34 cellular contexts compared by ENCODE assay signal in genomic region chr1:47187226-47187925, GRCh38. TPM values are rescaled to one million over a fixed set of nuclear protein-coding genes. Genes with fewer than 3 reads are reported as not detected.
DNase-seq lines count a peak whose midpoint lies in the region; TF ChIP-seq lines count a peak whose summit lies in the region.
"Had no signal": no experiment of that assay in that cellular context is flagged by ENCODE, and none has a peak within 500 bp of the region (broad histone marks: within the 10 kb centered on the region; RNA-seq: fewer than 3 reads in every experiment).

No MANE protein-coding gene starts in this region.

- H3K27me3 ChIP-seq in stomach: peaks cover 0 to under 1% (median 0%) of the 10 kb centered on the region in 3 donors
- H3K27me3 ChIP-seq: vagina had no signal

- no peak for TF ChIP-seq CTCF in coronary artery (IDR thresholded peaks at IDR 0.05)
- no peak for TF ChIP-seq CTCF in lower leg skin (IDR thresholded peaks at IDR 0.05)
- no peak for TF ChIP-seq CTCF in stomach (IDR thresholded peaks at IDR 0.05)
- TF ChIP-seq CTCF in glutamatergic neuron (IDR thresholded peaks at IDR 0.05; ENCODE audit: partially characterized antibody, unreplicated experiment): no peak
- TF ChIP-seq CTCF in foreskin fibroblast (IDR thresholded peaks at IDR 0.05; ENCODE audit: low read depth, low read length): no peak

- no peak overlapping the region for H3K4me3 Mint-ChIP-seq in glutamatergic neuron (ENCODE audit: unreplicated experiment)
- H3K4me3 Mint-ChIP-seq: activated naive CD8-positive, alpha-beta T cell treated with anti-CD3 and anti-CD28 coated beads, Interleukin-2, amount 10 ng/mL, durations not matched to agents 7 days and 5 days; H9; neural crest cell; T-helper 17 cell had no signal

- TF ChIP-seq EP300 in stomach (IDR thresholded peaks at IDR 0.05): no peak

- H3K4me1 Mint-ChIP-seq in glutamatergic neuron (ENCODE audit: low read depth, unreplicated experiment): peaks cover 10% of the 10 kb centered on the region
- H3K4me1 Mint-ChIP-seq: activated naive CD8-positive, alpha-beta T cell treated with anti-CD3 and anti-CD28 coated beads, Interleukin-2, amount 10 ng/mL, durations not matched to agents 7 days and 5 days; neural crest cell had no signal

- H3K4me3 ChIP-seq in coronary artery (no peak overlapping the region), lower leg skin (ENCODE audit: low read depth, poor library complexity, severe bottlenecking) (no peak overlapping the region), stomach (peak overlapping the region in 2 of 4 donors; percentile 25 to 47), foreskin fibroblast (ENCODE audit: low read depth in 1 of 2, low read length in 2 of 2) (no peak overlapping the region)
- H3K4me3 ChIP-seq: A549, GM12878, smooth muscle cell, thoracic aorta, vagina had no signal

- H3K27ac ChIP-seq in coronary artery (no peak overlapping the region), stomach (peak overlapping the region in 2 of 5 donors; percentile 12 to 84)
- H3K27ac ChIP-seq: parathyroid adenoma, thoracic aorta, vagina had no signal

- intact Hi-C loops in lower leg skin (cut with DNase I; ENCODE audit: low total_unique reads) (no loop called here), stomach (cut with DNase I; ENCODE audit: low total_unique reads) (loop anchor here (10.0 kb wide), 2 partner anchors 77 to 517 kb away; no protein-coding TSS in a partner anchor)

- peaks cover 19 to 64% (median 29%) of the 10 kb centered on the region in 4 donors for H3K4me1 ChIP-seq in stomach
- H3K4me1 ChIP-seq: parathyroid adenoma had no signal

- no peak for TF ChIP-seq POLR2A in lower leg skin (IDR thresholded peaks at IDR 0.05)
- no peak for TF ChIP-seq POLR2A in stomach (IDR thresholded peaks at IDR 0.05)

- no peaks in the 10 kb centered on the region for H3K36me3 ChIP-seq in stomach
- H3K36me3 ChIP-seq: thoracic aorta, vagina had no signal

- no peak overlapping the region for H3K27ac Mint-ChIP-seq in glutamatergic neuron (ENCODE audit: unreplicated experiment)
- H3K27ac Mint-ChIP-seq: activated naive CD8-positive, alpha-beta T cell treated with anti-CD3 and anti-CD28 coated beads, Interleukin-2, amount 10 ng/mL, durations not matched to agents 7 days and 5 days; T-helper 17 cell had no signal

- peak; percentile 58 for DNase-seq in activated effector memory CD4-positive, alpha-beta T cell treated with anti-CD3 and anti-CD28 coated beads, Interleukin-2, amount 50 U/mL, for 16 hours
- DNase-seq in activated effector memory CD4-positive, alpha-beta T cell treated with Interleukin-2 at 50 U/mL for 16 hours: no peak
- DNase-seq in coronary artery (ENCODE audit: low spot score) (peak; percentile 63), lower leg skin (ENCODE audit: low spot score in 2 of 2) (peak; percentile 11 to 82), stomach (peak; percentile 21), glutamatergic neuron (no peak), GDM1 (lab: John Stamatoyannopoulos, UW) (no peak), foreskin fibroblast (no peak)
- DNase-seq: activated CD4-positive, alpha-beta T cell treated with anti-CD3 and anti-CD28 coated beads, Interleukin-2, amount 50 U/mL, for 48 hours; activated gamma-delta T cell; activated naive CD8-positive, alpha-beta T cell treated with anti-CD3 and anti-CD28 coated beads, Interleukin-2, amount 10 ng/mL, durations not matched to agents 7 days and 5 days; activated T-cell treated with anti-CD3 and anti-CD28 coated beads, Interleukin-2, amount 50 U/mL, for 1 hour; DMS153; effector CD8-positive, alpha-beta T cell; H9; MV-4-11; NCI-H1436; NCI-H2081; NCI-H2227 treated with DMSO at 0.1 percent for 48 hours; NCI-H526 treated with DMSO at 0.1 percent for 48 hours; SHP77; stimulated activated CD4-positive, alpha-beta T cell treated with anti-CD3 and anti-CD28 coated beads, Interleukin-1b, Interleukin-23, amount 100 ng/mL, for 48 hours; stimulated activated naive CD8-positive, alpha-beta T cell treated with anti-CD3 and anti-CD28 coated beads, Interleukin-15, Interleukin-2, amounts not matched to agents 100 U/mL and 50 U/mL, for 24 hours; T-helper 17 cell had no signal

- peaks cover 7% of the 10 kb centered on the region for H3K27me3 Mint-ChIP-seq in glutamatergic neuron (ENCODE audit: unreplicated experiment)
- H3K27me3 Mint-ChIP-seq: activated naive CD8-positive, alpha-beta T cell treated with anti-CD3 and anti-CD28 coated beads, Interleukin-2, amount 10 ng/mL, durations not matched to agents 7 days and 5 days had no signal

- peaks cover 9% of the 10 kb centered on the region for H3K9me3 Mint-ChIP-seq in glutamatergic neuron (ENCODE audit: unreplicated experiment)
- H3K9me3 Mint-ChIP-seq: activated naive CD8-positive, alpha-beta T cell treated with anti-CD3 and anti-CD28 coated beads, Interleukin-2, amount 10 ng/mL, durations not matched to agents 7 days and 5 days; neural crest cell had no signal

- WGBS in lower leg skin, 2 donors: 86 to 89% methylated on average over 12 of the region's 12 CpGs
- 83 to 89% (median 86%) methylated on average over 12 of the region's 12 CpGs for WGBS in stomach, 5 donors

- no peaks in the 10 kb centered on the region for H3K9me3 ChIP-seq in stomach
- H3K9me3 ChIP-seq: A549, thoracic aorta, vagina had no signal

- H3K36me3 Mint-ChIP-seq in glutamatergic neuron (ENCODE audit: unreplicated experiment): no peaks in the 10 kb centered on the region
- H3K36me3 Mint-ChIP-seq: activated naive CD8-positive, alpha-beta T cell treated with anti-CD3 and anti-CD28 coated beads, Interleukin-2, amount 10 ng/mL, durations not matched to agents 7 days and 5 days had no signal

RNA-seq across cellular contexts. Expression of gene PDZK1IP1, which starts 2.5 kb away (rescaled TPM):
- total RNA-seq in lower leg skin (100 to 1,000 TPM; 121 to 267 (median 125) TPM), stomach (100 to 1,000 TPM in 2 of 5 donors, 1 to 10 TPM in 1, under 1 TPM in 1, not detected in 1; 0.87 to 292 (median 69.0) TPM), glutamatergic neuron (ENCODE audit: unreplicated experiment) (not detected)
- 100 to 1,000 TPM in 2 of 3 donors, 10 to 100 TPM in 1; 43.7 to 169 (median 163) TPM for polyA plus RNA-seq in stomach
- total RNA-seq: activated naive CD8-positive, alpha-beta T cell treated with anti-CD3 and anti-CD28 coated beads, Interleukin-2, amount 10 ng/mL, durations not matched to agents 7 days and 5 days; GM12878; H9; LHCN-M2; neural crest cell; smooth muscle cell; thoracic aorta had no signal
- polyA plus RNA-seq: GM12878, smooth muscle cell had no signal

RNA-seq across cellular contexts. Expression of gene TAL1, which starts 44.6 kb away (rescaled TPM):
- total RNA-seq in lower leg skin (1 to 10 TPM in 3 of 4 donors, under 1 TPM in 1; 0.76 to 4.7 (median 2.0) TPM), stomach (1 to 10 TPM in 3 of 5 donors, under 1 TPM in 1, not detected in 1; under 0.01 to 4.5 (median 3.5) TPM), glutamatergic neuron (ENCODE audit: unreplicated experiment) (2.1 TPM)
- 1 to 10 TPM in 2 of 3 donors, under 1 TPM in 1; 0.98 to 1.5 (median 1.2) TPM for polyA plus RNA-seq in stomach
- total RNA-seq: activated naive CD8-positive, alpha-beta T cell treated with anti-CD3 and anti-CD28 coated beads, Interleukin-2, amount 10 ng/mL, durations not matched to agents 7 days and 5 days; bronchial epithelial cell; H9; LHCN-M2; smooth muscle cell had no signal
- polyA plus RNA-seq: A549, GM12878, smooth muscle cell had no signal

RNA-seq across cellular contexts. Expression of gene CYP4A22, which starts 50.1 kb away (rescaled TPM):
- total RNA-seq in lower leg skin (under 1 TPM in 1 of 4 donors, not detected in 3; 0.16 TPM), stomach (not detected), glutamatergic neuron (ENCODE audit: unreplicated experiment) (0.17 TPM)
- polyA plus RNA-seq in stomach: not detected
- total RNA-seq: activated naive CD8-positive, alpha-beta T cell treated with anti-CD3 and anti-CD28 coated beads, Interleukin-2, amount 10 ng/mL, durations not matched to agents 7 days and 5 days; bronchial epithelial cell; GM12878; H9; kidney epithelial cell; LHCN-M2; neural crest cell; smooth muscle cell; T-helper 17 cell; thoracic aorta; vagina had no signal
- polyA plus RNA-seq: A549, GM12878, smooth muscle cell had no signal

Comparison
In these comparisons a context has a peak if more than half of its experiments do, and no peak if none do; other contexts are left out.
1. DNase-seq: peak in activated effector memory CD4-positive, alpha-beta T cell treated with anti-CD3 and anti-CD28 coated beads, Interleukin-2, amount 50 U/mL, for 16 hours (single experiment), coronary artery (single experiment), lower leg skin (2 of 2) and stomach (single experiment); none in activated effector memory CD4-positive, alpha-beta T cell treated with Interleukin-2 at 50 U/mL for 16 hours (single experiment), glutamatergic neuron (single experiment), GDM1 (single experiment) and foreskin fibroblast (0 of 2).